Comparison of ENCODE assay signal across 11 cellular contexts in genomic region chr17:2048805-2049204, GRCh38. TPM values are rescaled to one million over a fixed set of nuclear protein-coding genes. Genes with fewer than 3 reads are reported as not detected.
DNase-seq lines count a peak whose midpoint lies in the region; ATAC-seq and TF ChIP-seq lines count a peak whose summit lies in the region.
"Had no signal": no experiment of that assay in that cellular context is flagged by ENCODE, and none has a peak within 500 bp of the region (broad histone marks: within the 10 kb centered on the region; RNA-seq: fewer than 3 reads in every experiment).

No MANE protein-coding gene starts in this region.

- WGBS in thymus, result 33% methylated on average over 9 of the region's 9 CpGs
- 12% methylated on average over 9 of the region's 9 CpGs for WGBS in right cardiac atrium

- H3K27ac ChIP-seq in thymus (ENCODE audit: low read depth) (no peak overlapping the region), right cardiac atrium (ENCODE audit: low read length) (no peak overlapping the region)

- H3K9me3 ChIP-seq in thymus (ENCODE audit: control insufficient read depth), result no peaks in the 10 kb centered on the region
- H3K9me3 ChIP-seq in right cardiac atrium (ENCODE audit: control insufficient read depth, low read length), result no peaks in the 10 kb centered on the region

- H3K4me1 Mint-ChIP-seq in activated naive CD4-positive, alpha-beta T cell treated with anti-CD3 and anti-CD28 coated beads, Interleukin-2, amount 10 ng/mL, durations not matched to agents 7 days and 5 days, result peaks cover 29% of the 10 kb centered on the region
- H3K4me1 Mint-ChIP-seq in activated T-helper 17 cell treated with anti-CD3 and anti-CD28 coated beads, Interleukin-2, amount 50 U/mL, for 72 hours, result peaks cover 16% of the 10 kb centered on the region

- H3K4me3 ChIP-seq in kidney epithelial cell (ENCODE audit: low read depth, low read length), result peak overlapping the region; percentile 58
- peak overlapping the region; percentile 67 for H3K4me3 ChIP-seq in thymus (ENCODE audit: low read length)
- no peak overlapping the region for H3K4me3 ChIP-seq in right cardiac atrium (ENCODE audit: low read length)

- intact Hi-C loops in right cardiac atrium (cut with DNase I), result loop anchor here in 2 of 4 donors (10.0 kb wide), 1 partner anchor 374 kb away; no protein-coding TSS in a partner anchor

- H3K4me3 Mint-ChIP-seq in activated naive CD4-positive, alpha-beta T cell treated with anti-CD3 and anti-CD28 coated beads, Interleukin-2, amount 10 ng/mL, durations not matched to agents 7 days and 5 days, result peak overlapping the region; percentile 70
- H3K4me3 Mint-ChIP-seq in activated T-helper 17 cell treated with anti-CD3 and anti-CD28 coated beads, Interleukin-2, amount 50 U/mL, for 72 hours, result peak overlapping the region; percentile 78

- DNase-seq in activated naive CD4-positive, alpha-beta T cell treated with anti-CD3 and anti-CD28 coated beads, Interleukin-2, amount 10 ng/mL, durations not matched to agents 7 days and 5 days, result no peak
- no peak for DNase-seq in activated naive CD4-positive, alpha-beta T cell treated with anti-CD3 and anti-CD28 coated beads, Interleukin-2, amount 50 U/mL, for 72 hours (ENCODE audit: low spot score in 2 of 2)
- DNase-seq in kidney epithelial cell (ENCODE audit: low read depth) (no peak), GM20000 (ENCODE audit: low spot score) (no peak), right cardiac atrium (no peak)
- DNase-seq: DMS153; NCI-H187; stimulated activated CD4-positive, alpha-beta T cell treated with anti-CD3 and anti-CD28 coated beads, Interleukin-1b, Interleukin-23, amount 100 ng/mL, for 48 hours had no signal

- CTCF ChIA-PET in activated naive CD4-positive, alpha-beta T cell treated with anti-CD3 and anti-CD28 coated beads, Interleukin-2, amount 10 ng/mL, durations not matched to agents 7 days and 5 days (lab: Charles Lee), result interaction anchor here (1.4 kb wide), 1 partner anchor 328 kb away, joined by 3 read pairs; no protein-coding TSS in a partner anchor

- H3K36me3 Mint-ChIP-seq in activated naive CD4-positive, alpha-beta T cell treated with anti-CD3 and anti-CD28 coated beads, Interleukin-2, amount 10 ng/mL, durations not matched to agents 7 days and 5 days, result peaks cover 5% of the 10 kb centered on the region
- no peaks in the 10 kb centered on the region for H3K36me3 Mint-ChIP-seq in activated naive CD4-positive, alpha-beta T cell treated with anti-CD3 and anti-CD28 coated beads, Interleukin-2, amount 50 U/mL, for 72 hours
- peaks cover 38% of the 10 kb centered on the region for H3K36me3 Mint-ChIP-seq in activated T-helper 17 cell treated with anti-CD3 and anti-CD28 coated beads, Interleukin-2, amount 50 U/mL, for 72 hours (ENCODE audit: low read depth)

- H3K36me3 ChIP-seq in kidney epithelial cell (ENCODE audit: control insufficient read depth, insufficient read depth, low read length) (peaks cover 2% of the 10 kb centered on the region), thymus (ENCODE audit: control insufficient read depth, insufficient read depth) (peaks cover 3% of the 10 kb centered on the region)

- H3K27me3 Mint-ChIP-seq in activated naive CD4-positive, alpha-beta T cell treated with anti-CD3 and anti-CD28 coated beads, Interleukin-2, amount 10 ng/mL, durations not matched to agents 7 days and 5 days, result peaks cover 47% of the 10 kb centered on the region
- peaks cover 6% of the 10 kb centered on the region for H3K27me3 Mint-ChIP-seq in activated T-helper 17 cell treated with anti-CD3 and anti-CD28 coated beads, Interleukin-2, amount 50 U/mL, for 72 hours

- H3K9me3 Mint-ChIP-seq in activated naive CD4-positive, alpha-beta T cell treated with anti-CD3 and anti-CD28 coated beads, Interleukin-2, amount 10 ng/mL, durations not matched to agents 7 days and 5 days, result no peaks in the 10 kb centered on the region
- H3K9me3 Mint-ChIP-seq in activated naive CD4-positive, alpha-beta T cell treated with anti-CD3 and anti-CD28 coated beads, Interleukin-2, amount 50 U/mL, for 72 hours, result no peaks in the 10 kb centered on the region
- no peaks in the 10 kb centered on the region for H3K9me3 Mint-ChIP-seq in activated T-helper 17 cell treated with anti-CD3 and anti-CD28 coated beads, Interleukin-2, amount 50 U/mL, for 72 hours

- TF ChIP-seq CTCF in kidney epithelial cell (IDR thresholded peaks at IDR 0.05; ENCODE audit: insufficient read depth, low read length, poor library complexity, severe bottlenecking) (no peak), GM20000 (IDR thresholded peaks at IDR 0.05; ENCODE audit: extremely low read depth, missing control alignments) (no peak)

- ATAC-seq in activated naive CD4-positive, alpha-beta T cell treated with anti-CD3 and anti-CD28 coated beads, Interleukin-2, amount 50 U/mL, for 72 hours, result no peak
- ATAC-seq in activated T-helper 17 cell treated with anti-CD3 and anti-CD28 coated beads, Interleukin-2, amount 50 U/mL, for 72 hours (replicated peaks), result no peak
- ATAC-seq in HG02840 (IDR thresholded peaks at IDR 0.05; ENCODE audit: low FRiP score, unreplicated experiment), result no peak
- no peak for ATAC-seq in right cardiac atrium

- no peak overlapping the region for H3K27ac Mint-ChIP-seq in activated naive CD4-positive, alpha-beta T cell treated with anti-CD3 and anti-CD28 coated beads, Interleukin-2, amount 10 ng/mL, durations not matched to agents 7 days and 5 days
- H3K27ac Mint-ChIP-seq in activated naive CD4-positive, alpha-beta T cell treated with anti-CD3 and anti-CD28 coated beads, Interleukin-2, amount 50 U/mL, for 72 hours, result no peak overlapping the region
- H3K27ac Mint-ChIP-seq in activated T-helper 17 cell treated with anti-CD3 and anti-CD28 coated beads, Interleukin-2, amount 50 U/mL, for 72 hours, result peak overlapping the region; percentile 81

- H3K27me3 ChIP-seq in kidney epithelial cell (ENCODE audit: control insufficient read depth, insufficient read depth, low read length), result peaks cover 19% of the 10 kb centered on the region
- peaks cover 47% of the 10 kb centered on the region for H3K27me3 ChIP-seq in thymus (ENCODE audit: control insufficient read depth, insufficient read depth)
- no peaks in the 10 kb centered on the region for H3K27me3 ChIP-seq in right cardiac atrium (ENCODE audit: control insufficient read depth, insufficient read depth)

- peaks cover 21% of the 10 kb centered on the region for H3K4me1 ChIP-seq in thymus (ENCODE audit: control insufficient read depth, insufficient read depth, low read length)
- H3K4me1 ChIP-seq in right cardiac atrium (ENCODE audit: control insufficient read depth, insufficient read depth, low read length), result peaks cover 2% of the 10 kb centered on the region

RNA-seq across cellular contexts. Expression of gene HIC1, which starts 6.1 kb away (rescaled TPM):
- total RNA-seq in activated naive CD4-positive, alpha-beta T cell treated with anti-CD3 and anti-CD28 coated beads, Interleukin-2, amount 50 U/mL, for 72 hours, result 10 to 100 TPM; 36.8 to 41.8 TPM
- total RNA-seq in activated T-helper 17 cell treated with anti-CD3 and anti-CD28 coated beads, Interleukin-2, amount 50 U/mL, for 72 hours, result 10 to 100 TPM; 22.8 to 24.4 TPM
- total RNA-seq in kidney epithelial cell (8.8 and 11.9 TPM in 2 replicates), right cardiac atrium (10 to 100 TPM; 16.9 to 33.0 (median 24.7) TPM)
- polyA plus RNA-seq in thymus (4.2 TPM), right cardiac atrium (10.3 TPM)

RNA-seq across cellular contexts. Expression of gene OVCA2, which starts 7.0 kb away (rescaled TPM):
- 10 to 100 TPM; 21.8 to 30.7 TPM for total RNA-seq in activated naive CD4-positive, alpha-beta T cell treated with anti-CD3 and anti-CD28 coated beads, Interleukin-2, amount 50 U/mL, for 72 hours
- total RNA-seq in activated T-helper 17 cell treated with anti-CD3 and anti-CD28 coated beads, Interleukin-2, amount 50 U/mL, for 72 hours, result 10 to 100 TPM; 20.7 to 39.3 TPM
- total RNA-seq in kidney epithelial cell (88.2 and 100 TPM in 2 replicates), right cardiac atrium (10 to 100 TPM; 15.3 to 29.4 (median 20.5) TPM)
- polyA plus RNA-seq in thymus (81.8 TPM), right cardiac atrium (35.6 TPM)

RNA-seq across cellular contexts. Expression of gene DPH1, which starts 18.9 kb away (rescaled TPM):
- 10 to 100 TPM; 30.5 to 38.0 TPM for total RNA-seq in activated naive CD4-positive, alpha-beta T cell treated with anti-CD3 and anti-CD28 coated beads, Interleukin-2, amount 50 U/mL, for 72 hours
- 10 to 100 TPM; 36.9 to 40.2 TPM for total RNA-seq in activated T-helper 17 cell treated with anti-CD3 and anti-CD28 coated beads, Interleukin-2, amount 50 U/mL, for 72 hours
- total RNA-seq in kidney epithelial cell (24.0 and 29.5 TPM in 2 replicates), right cardiac atrium (10 to 100 TPM; 24.7 to 30.7 (median 27.5) TPM)
- polyA plus RNA-seq in thymus (26.4 TPM), right cardiac atrium (20.5 TPM)

RNA-seq across cellular contexts. Expression of gene RTN4RL1, which starts 23.7 kb away (rescaled TPM):
- under 1 TPM; 0.06 to 0.07 TPM for total RNA-seq in activated naive CD4-positive, alpha-beta T cell treated with anti-CD3 and anti-CD28 coated beads, Interleukin-2, amount 50 U/mL, for 72 hours
- total RNA-seq in activated T-helper 17 cell treated with anti-CD3 and anti-CD28 coated beads, Interleukin-2, amount 50 U/mL, for 72 hours, result under 1 TPM in 1 of 2 donors, not detected in 1; 0.09 TPM
- total RNA-seq in kidney epithelial cell (0.14 TPM in 1 of 2 replicates, not detected in the other), right cardiac atrium (1 to 10 TPM; 3.9 to 5.7 (median 4.2) TPM)
- polyA plus RNA-seq in thymus (0.68 TPM), right cardiac atrium (5.4 TPM)
